Comparison of ENCODE assay signal across 15 cellular contexts in the genomic region with DNA sequence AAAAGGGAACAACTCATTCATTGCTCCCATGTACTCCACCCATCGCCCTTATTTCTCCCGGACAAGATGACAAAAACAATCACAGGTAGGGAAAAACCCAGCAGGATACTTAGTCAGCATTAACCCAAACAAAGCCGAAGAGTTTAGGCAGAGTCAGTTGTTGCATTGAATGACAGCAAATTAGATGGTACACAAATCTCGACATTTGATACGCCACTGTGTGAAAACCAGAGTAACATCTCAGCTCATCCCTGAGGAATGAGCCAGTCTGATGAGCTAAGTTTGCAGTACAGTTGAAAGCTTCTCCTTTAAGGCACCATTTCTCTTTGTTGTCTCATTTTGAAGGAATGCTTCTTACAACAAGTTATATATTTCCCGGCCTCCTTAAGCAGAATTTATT.
A peak's percentile ranks its signal among the peaks of the same experiment; 100 is the strongest.
DNase-seq lines count a peak whose midpoint lies in the region; ATAC-seq, FAIRE-seq and TF ChIP-seq lines count a peak whose summit lies in the region.
"Had no signal": no experiment of that assay in that cellular context is flagged by ENCODE, and none has a peak within 500 bp of the region (broad histone marks: within the 10 kb centered on the region; RNA-seq: fewer than 3 reads in every experiment).

No MANE protein-coding gene starts in this region.

- H3K27ac ChIP-seq in HUES48 (ENCODE audit: low read depth, low read length), result peak overlapping the region; percentile 21
- H3K27ac ChIP-seq in astrocyte (ENCODE audit: low read depth, low read length), result no peak overlapping the region
- H3K27ac ChIP-seq: hepatocyte, left lung, tibial nerve had no signal

- no peaks in the 10 kb centered on the region for H3K9me3 ChIP-seq in HUES48 (ENCODE audit: control insufficient read depth, insufficient read depth, low read length)
- no peaks in the 10 kb centered on the region for H3K9me3 ChIP-seq in astrocyte (ENCODE audit: insufficient read depth, low read depth, low read length)
- H3K9me3 ChIP-seq in MG63, result no peaks in the 10 kb centered on the region
- H3K9me3 ChIP-seq: left lung, tibial nerve had no signal

- no peak overlapping the region for H3K4me3 Mint-ChIP-seq in activated CD8-positive, alpha-beta T cell treated with anti-CD3 and anti-CD28 coated beads for 36 hours
- no peak overlapping the region for H3K4me3 Mint-ChIP-seq in activated CD8-positive, alpha-beta T cell treated with anti-CD3 and anti-CD28 coated beads, Interleukin-2, amount 10 ng/mL, durations not matched to agents 7 days and 5 days
- no peak overlapping the region for H3K4me3 Mint-ChIP-seq in astrocyte (ENCODE audit: unreplicated experiment)
- H3K4me3 Mint-ChIP-seq in naive thymus-derived CD8-positive, alpha-beta T cell, result peak overlapping the region in 9 of 10 donors; percentile 2 to 66 (median 46)
- H3K4me3 Mint-ChIP-seq: neural crest cell had no signal

- H3K9me3 Mint-ChIP-seq in activated CD8-positive, alpha-beta T cell treated with anti-CD3 and anti-CD28 coated beads for 36 hours, result no peaks in the 10 kb centered on the region
- no peaks in the 10 kb centered on the region for H3K9me3 Mint-ChIP-seq in activated CD8-positive, alpha-beta T cell treated with anti-CD3 and anti-CD28 coated beads, Interleukin-2, amount 10 ng/mL, durations not matched to agents 7 days and 5 days (ENCODE audit: insufficient read depth)
- H3K9me3 Mint-ChIP-seq in astrocyte (ENCODE audit: unreplicated experiment), result no peaks in the 10 kb centered on the region
- peaks cover 0 to 2% (median 0%) of the 10 kb centered on the region in 9 donors for H3K9me3 Mint-ChIP-seq in naive thymus-derived CD8-positive, alpha-beta T cell
- H3K9me3 Mint-ChIP-seq: neural crest cell had no signal

- H3K4me3 ChIP-seq in HUES48 (ENCODE audit: low read depth, low read length), result no peak overlapping the region
- H3K4me3 ChIP-seq in astrocyte (ENCODE audit: insufficient read depth, low read depth, low read length), result no peak overlapping the region
- H3K4me3 ChIP-seq in MG63, result no peak overlapping the region
- H3K4me3 ChIP-seq: hepatocyte, left lung, tibial nerve had no signal

- no peaks in the 10 kb centered on the region for H4K20me1 ChIP-seq in astrocyte (ENCODE audit: insufficient read depth, low read length)

- no peaks in the 10 kb centered on the region for H3K27me3 ChIP-seq in HUES48 (ENCODE audit: control insufficient read depth, insufficient read depth, low read length)
- H3K27me3 ChIP-seq in astrocyte (ENCODE audit: insufficient read depth, low read length), result peaks cover 3% of the 10 kb centered on the region
- no peaks in the 10 kb centered on the region for H3K27me3 ChIP-seq in MG63
- H3K27me3 ChIP-seq: left lung, tibial nerve had no signal

- TF ChIP-seq CTCF in activated CD8-positive, alpha-beta T cell treated with anti-CD3 and anti-CD28 coated beads for 36 hours (IDR thresholded peaks at IDR 0.05), result no peak
- TF ChIP-seq CTCF in astrocyte (IDR thresholded peaks at IDR 0.05; ENCODE audit: insufficient read depth, low read depth, low read length), result no peak

- H2AFZ ChIP-seq in astrocyte (ENCODE audit: low read depth, low read length), result peak overlapping the region; percentile 19
- H2AFZ ChIP-seq: hepatocyte had no signal

- intact Hi-C loops in activated CD8-positive, alpha-beta T cell treated with anti-CD3 and anti-CD28 coated beads for 36 hours (cut with micrococcal nuclease), result no loop called here

- H3K27me3 Mint-ChIP-seq in activated CD8-positive, alpha-beta T cell treated with anti-CD3 and anti-CD28 coated beads for 36 hours, result no peaks in the 10 kb centered on the region
- H3K27me3 Mint-ChIP-seq in activated CD8-positive, alpha-beta T cell treated with anti-CD3 and anti-CD28 coated beads, Interleukin-2, amount 10 ng/mL, durations not matched to agents 7 days and 5 days (ENCODE audit: low read depth), result no peaks in the 10 kb centered on the region
- no peaks in the 10 kb centered on the region for H3K27me3 Mint-ChIP-seq in astrocyte (ENCODE audit: low read depth, unreplicated experiment)
- H3K27me3 Mint-ChIP-seq in naive thymus-derived CD8-positive, alpha-beta T cell, result no peaks in the 10 kb centered on the region

- ATAC-seq in activated CD8-positive, alpha-beta T cell treated with anti-CD3 and anti-CD28 coated beads for 36 hours, result no peak
- ATAC-seq in activated CD8-positive, alpha-beta T cell treated with anti-CD3 and anti-CD28 coated beads, Interleukin-2, amount 10 ng/mL, durations not matched to agents 7 days and 5 days, result no peak
- no peak for ATAC-seq in naive thymus-derived CD8-positive, alpha-beta T cell
- ATAC-seq: activated CD4-positive, CD25-positive, alpha-beta regulatory T cell treated with anti-CD3 and anti-CD28 coated beads, Interleukin-2, amount 50 U/mL, for 24 hours; left lung had no signal

- no peak for DNase-seq in activated CD8-positive, alpha-beta T cell treated with anti-CD3 and anti-CD28 coated beads for 36 hours
- DNase-seq in activated CD8-positive, alpha-beta T cell treated with anti-CD3 and anti-CD28 coated beads, Interleukin-2, amount 10 ng/mL, durations not matched to agents 7 days and 5 days, result no peak
- peak; percentile 16 for DNase-seq in astrocyte (ENCODE audit: low read depth)
- DNase-seq in naive thymus-derived CD8-positive, alpha-beta T cell, result no peak
- no peak for DNase-seq in NCI-H1092 treated with DMSO at 0.1 percent for 48 hours (lab: John Stamatoyannopoulos, UW)
- no peak for DNase-seq in GM03348 (ENCODE audit: low spot score)
- no peak for DNase-seq in MG63
- DNase-seq: left lung; NCI-H774; stimulated activated CD4-positive, alpha-beta T cell treated with anti-CD3 and anti-CD28 coated beads, Interleukin-2, amount 100 ng/mL, for 24 hours had no signal

- H3K36me3 ChIP-seq in HUES48 (ENCODE audit: control insufficient read depth, insufficient read depth, low read length) (no peaks in the 10 kb centered on the region), astrocyte (ENCODE audit: insufficient read depth, low read length) (no peaks in the 10 kb centered on the region), MG63 (no peaks in the 10 kb centered on the region)
- H3K36me3 ChIP-seq: left lung, tibial nerve had no signal

- peaks cover 2% of the 10 kb centered on the region for H3K36me3 Mint-ChIP-seq in activated CD8-positive, alpha-beta T cell treated with anti-CD3 and anti-CD28 coated beads for 36 hours (ENCODE audit: low read depth)
- H3K36me3 Mint-ChIP-seq in activated CD8-positive, alpha-beta T cell treated with anti-CD3 and anti-CD28 coated beads, Interleukin-2, amount 10 ng/mL, durations not matched to agents 7 days and 5 days (ENCODE audit: low read depth), result no peaks in the 10 kb centered on the region
- H3K36me3 Mint-ChIP-seq in astrocyte (ENCODE audit: low read depth, unreplicated experiment), result no peaks in the 10 kb centered on the region
- H3K36me3 Mint-ChIP-seq in naive thymus-derived CD8-positive, alpha-beta T cell, result peaks cover 0 to 2% (median 0%) of the 10 kb centered on the region in 3 donors

- H3K9ac ChIP-seq in HUES48 (ENCODE audit: low read depth, low read length), result no peak overlapping the region
- no peak overlapping the region for H3K9ac ChIP-seq in astrocyte (ENCODE audit: low read length)

- H3K4me1 Mint-ChIP-seq in activated CD8-positive, alpha-beta T cell treated with anti-CD3 and anti-CD28 coated beads for 36 hours (ENCODE audit: low read depth), result peaks cover 90% of the 10 kb centered on the region
- H3K4me1 Mint-ChIP-seq in activated CD8-positive, alpha-beta T cell treated with anti-CD3 and anti-CD28 coated beads, Interleukin-2, amount 10 ng/mL, durations not matched to agents 7 days and 5 days (ENCODE audit: low read depth), result peaks cover 86% of the 10 kb centered on the region
- peaks cover 27% of the 10 kb centered on the region for H3K4me1 Mint-ChIP-seq in astrocyte (ENCODE audit: low read depth, unreplicated experiment)
- peaks cover 50 to 100% (median 96%) of the 10 kb centered on the region in 4 donors for H3K4me1 Mint-ChIP-seq in naive thymus-derived CD8-positive, alpha-beta T cell

- H3K4me2 ChIP-seq in astrocyte (ENCODE audit: low read length), result peak overlapping the region; percentile 20
- H3K4me2 ChIP-seq: hepatocyte had no signal

- peak overlapping the region; percentile 26 for H3K27ac Mint-ChIP-seq in activated CD8-positive, alpha-beta T cell treated with anti-CD3 and anti-CD28 coated beads for 36 hours
- no peak overlapping the region for H3K27ac Mint-ChIP-seq in activated CD8-positive, alpha-beta T cell treated with anti-CD3 and anti-CD28 coated beads, Interleukin-2, amount 10 ng/mL, durations not matched to agents 7 days and 5 days
- peak overlapping the region; percentile 64 for H3K27ac Mint-ChIP-seq in astrocyte (ENCODE audit: unreplicated experiment)
- H3K27ac Mint-ChIP-seq in naive thymus-derived CD8-positive, alpha-beta T cell, result peak overlapping the region in 9 of 10 donors; percentile 54 to 100 (median 96)

- H3K79me2 ChIP-seq in astrocyte (ENCODE audit: insufficient read depth, low read length), result no peaks in the 10 kb centered on the region
- H3K79me2 ChIP-seq: hepatocyte had no signal

- H3K4me1 ChIP-seq in HUES48 (ENCODE audit: control insufficient read depth, insufficient read depth, low read length), result peaks cover 47% of the 10 kb centered on the region
- H3K4me1 ChIP-seq in astrocyte (ENCODE audit: insufficient read depth, low read length), result no peaks in the 10 kb centered on the region

- CTCF ChIA-PET in activated CD8-positive, alpha-beta T cell treated with anti-CD3 and anti-CD28 coated beads for 36 hours (lab: Charles Lee), result no interaction called here
- CTCF ChIA-PET in activated CD8-positive, alpha-beta T cell treated with anti-CD3 and anti-CD28 coated beads, Interleukin-2, amount 10 ng/mL, durations not matched to agents 7 days and 5 days (lab: Charles Lee), result interaction anchor here (1.5 to 16.7 kb wide), 2 partner anchors 9 to 14 kb away, joined by 4 to 324 read pairs; no protein-coding TSS in a partner anchor

- FAIRE-seq in astrocyte (lab: Jason Lieb, UNC), result no peak

- POLR2A ChIA-PET in activated CD8-positive, alpha-beta T cell treated with anti-CD3 and anti-CD28 coated beads for 36 hours (lab: Charles Lee), result interaction anchor here (13.3 kb wide), 1 partner anchor 10 kb away, joined by 261 read pairs; no protein-coding TSS in a partner anchor
- POLR2A ChIA-PET in activated CD8-positive, alpha-beta T cell treated with anti-CD3 and anti-CD28 coated beads, Interleukin-2, amount 10 ng/mL, durations not matched to agents 7 days and 5 days (lab: Charles Lee), result interaction anchor here (19.5 kb wide), 1 partner anchor 17 kb away, joined by 1291 read pairs; no protein-coding TSS in a partner anchor
- POLR2A ChIA-PET in naive thymus-derived CD8-positive, alpha-beta T cell (lab: Charles Lee), result interaction anchor here (24.2 kb wide), 1 partner anchor 17 kb away, joined by 970 read pairs; no protein-coding TSS in a partner anchor

Comparison
In these comparisons a context has a peak if more than half of its experiments do, and no peak if none do; other contexts are left out.
1. H3K4me3 Mint-ChIP-seq: peak in naive thymus-derived CD8-positive, alpha-beta T cell (9 of 10); none in activated CD8-positive, alpha-beta T cell treated with anti-CD3 and anti-CD28 coated beads for 36 hours (single experiment), activated CD8-positive, alpha-beta T cell treated with anti-CD3 and anti-CD28 coated beads, Interleukin-2, amount 10 ng/mL, durations not matched to agents 7 days and 5 days (single experiment) and astrocyte (single experiment).